1 cellular context compared by ENCODE assay signal in genomic region chr1:6502000-6502891, GRCh38.
TF ChIP-seq lines count a peak whose summit lies in the region.

No MANE protein-coding gene starts in this region.

TF ChIP-seq in HepG2, 621 proteins besides CTCF, POLR2A, EP300 and RAD21:
- TF ChIP-seq SRSF1 (optimal IDR thresholded peaks at IDR 0.05; ENCODE audit: low read depth, low read length) (peak; percentile 33), DBP (CRISPR knock-in tag; IDR thresholded peaks at IDR 0.05; ENCODE audit: not compliant biosample characterization) (no peak), ZNF12 (CRISPR knock-in tag; IDR thresholded peaks at IDR 0.05) (peak; percentile 88), ZNF687 (CRISPR knock-in tag; IDR thresholded peaks at IDR 0.05) (peak; percentile 48), HNRNPH1 (optimal IDR thresholded peaks at IDR 0.05; ENCODE audit: low read depth, low read length) (no peak), HNRNPL (IDR thresholded peaks at IDR 0.05; ENCODE audit: low read depth, low read length) (0 out of 2 replicates have a peak, but pooled peaks have one; percentile 22), ZNF619 (CRISPR knock-in tag; IDR thresholded peaks at IDR 0.05) (no peak), ZNF768 (CRISPR knock-in tag; IDR thresholded peaks at IDR 0.05) (no peak), ZNF121 (CRISPR knock-in tag; IDR thresholded peaks at IDR 0.05) (0 out of 2 replicates have a peak, but pooled peaks have one; percentile 21), HNF4A (CRISPR knock-in tag; IDR thresholded peaks at IDR 0.05) (peak; percentile 29; the same call in 1 of the 2 replicates), ZNF724P (CRISPR knock-in tag; IDR thresholded peaks at IDR 0.05; ENCODE audit: borderline replicate concordance) (no peak), ZBTB7A (CRISPR knock-in tag; IDR thresholded peaks at IDR 0.05) (peak; percentile 53; the same call in 1 of the 2 replicates), PLSCR1 (CRISPR knock-in tag; IDR thresholded peaks at IDR 0.05; ENCODE audit: borderline replicate concordance) (no peak), ZNF512B (CRISPR knock-in tag; IDR thresholded peaks at IDR 0.05; ENCODE audit: borderline replicate concordance) (no peak), ZNF407 (CRISPR knock-in tag; IDR thresholded peaks at IDR 0.05; ENCODE audit: not compliant biosample characterization) (no peak), PATZ1 (CRISPR knock-in tag; IDR thresholded peaks at IDR 0.05) (peak; percentile 70; the same call in 1 of the 2 replicates), ZFP41 (CRISPR knock-in tag; IDR thresholded peaks at IDR 0.05; ENCODE audit: borderline replicate concordance) (no peak), ATF4 (CRISPR knock-in tag; IDR thresholded peaks at IDR 0.05) (no peak), ERF (CRISPR knock-in tag; IDR thresholded peaks at IDR 0.05) (no peak), GABPB1 (CRISPR knock-in tag; IDR thresholded peaks at IDR 0.05) (0 out of 2 replicates have a peak, but pooled peaks have one; percentile 17)
